ENCODE assay signal across 8 cellular contexts in the genomic region with DNA sequence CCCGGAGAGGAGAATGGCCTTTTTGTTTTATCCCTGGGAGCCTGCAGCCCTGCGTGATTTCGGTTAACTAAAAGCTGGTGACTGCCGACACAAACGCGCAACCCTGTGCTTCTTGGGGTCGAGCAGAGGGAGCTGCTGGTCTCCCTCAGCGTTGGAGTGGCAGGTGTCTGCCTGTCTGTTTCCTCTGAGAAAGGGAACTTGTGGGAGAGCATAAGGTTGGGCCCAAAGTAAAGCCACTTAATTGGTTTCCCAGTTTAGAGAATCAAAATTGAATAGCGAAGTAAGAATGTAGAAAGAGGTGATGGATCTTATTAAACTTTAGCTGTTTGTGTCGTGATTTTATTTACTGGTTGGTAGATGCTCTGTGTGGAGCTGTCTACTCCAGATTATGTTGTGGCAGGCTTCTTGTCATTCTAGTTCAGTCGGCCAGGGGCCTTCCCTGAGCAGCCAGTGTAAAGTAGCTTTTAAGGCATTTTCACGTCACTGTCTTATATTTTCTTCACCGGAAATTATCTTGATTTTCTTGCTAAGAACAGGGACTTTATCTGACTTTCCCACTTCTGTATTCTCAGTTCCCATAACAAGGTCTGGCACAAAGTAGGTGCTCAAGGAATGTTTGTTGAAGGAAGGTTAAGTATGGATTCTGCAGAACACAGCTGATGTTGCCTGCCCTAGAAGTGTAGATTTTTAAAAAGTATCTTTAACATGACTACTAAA. TPM values are rescaled to one million over a fixed set of nuclear protein-coding genes. Genes with fewer than 3 reads are reported as not detected.
DNase-seq lines count a peak whose midpoint lies in the region; ATAC-seq and TF ChIP-seq lines count a peak whose summit lies in the region.

No MANE protein-coding gene starts in this region.

- no peaks in the 10 kb centered on the region for H3K9me3 Mint-ChIP-seq in Calu3 (ENCODE audit: low read depth, unreplicated experiment)
- H3K9me3 Mint-ChIP-seq in central memory CD8-positive, alpha-beta T cell: no peaks in the 10 kb centered on the region
- H3K9me3 Mint-ChIP-seq in mesothelial cell of epicardium: no peaks in the 10 kb centered on the region

- H3K27ac Mint-ChIP-seq in Calu3 (ENCODE audit: unreplicated experiment) (peak overlapping the region; percentile 66), mesothelial cell of epicardium (peak overlapping the region; percentile 99)
- H3K27ac Mint-ChIP-seq in central memory CD8-positive, alpha-beta T cell (ENCODE audit: low read depth): peak overlapping the region; percentile 96

- H3K27me3 Mint-ChIP-seq in Calu3 (ENCODE audit: unreplicated experiment): no peaks in the 10 kb centered on the region
- no peaks in the 10 kb centered on the region for H3K27me3 Mint-ChIP-seq in central memory CD8-positive, alpha-beta T cell
- no peaks in the 10 kb centered on the region for H3K27me3 Mint-ChIP-seq in mesothelial cell of epicardium (ENCODE audit: low read depth)

- peaks cover 20% of the 10 kb centered on the region for H3K36me3 Mint-ChIP-seq in Calu3 (ENCODE audit: insufficient read depth, unreplicated experiment)
- peaks cover 43% of the 10 kb centered on the region for H3K36me3 Mint-ChIP-seq in central memory CD8-positive, alpha-beta T cell (ENCODE audit: insufficient read depth)
- peaks cover 19% of the 10 kb centered on the region for H3K36me3 Mint-ChIP-seq in mesothelial cell of epicardium

- TF ChIP-seq CTCF in Calu3 (IDR thresholded peaks at IDR 0.05; ENCODE audit: unreplicated experiment) (no peak), mesothelial cell of epicardium (IDR thresholded peaks at IDR 0.05; ENCODE audit: unreplicated experiment) (no peak)

- intact Hi-C loops in Calu3 (cut with micrococcal nuclease; ENCODE audit: unreplicated experiment) (loop anchor here (10.0 kb wide), 1 partner anchor 269 kb away; no protein-coding TSS in a partner anchor), sciatic nerve (cut with DNase I) (no loop called here)

- BruUV-seq in Calu3 (replicated peaks; lab: Mats Ljungman, UMichigan): no TSS peak

- H3K4me1 Mint-ChIP-seq in Calu3 (ENCODE audit: low read depth, unreplicated experiment) (no peaks in the 10 kb centered on the region), mesothelial cell of epicardium (peaks cover 20% of the 10 kb centered on the region)
- H3K4me1 Mint-ChIP-seq in central memory CD8-positive, alpha-beta T cell: peaks cover 27% of the 10 kb centered on the region

- H3K4me3 Mint-ChIP-seq in Calu3 (ENCODE audit: low read depth, unreplicated experiment) (peak overlapping the region; percentile 82), mesothelial cell of epicardium (peak overlapping the region; percentile 91)
- H3K4me3 Mint-ChIP-seq in central memory CD8-positive, alpha-beta T cell: peak overlapping the region; percentile 93

- ATAC-seq in GM21423 (IDR thresholded peaks at IDR 0.05; ENCODE audit: unreplicated experiment) (peak; percentile 5), sciatic nerve (no peak)
- peak; percentile 25 for ATAC-seq in central memory CD8-positive, alpha-beta T cell (replicated peaks; ENCODE audit: extremely low read depth, poor library complexity, severe bottlenecking)

- CTCF ChIA-PET in Calu3 (lab: Charles Lee): interaction anchor here (0.5 to 1.8 kb wide), 2 partner anchors 87 to 268 kb away, joined by 3 to 8 read pairs; no protein-coding TSS in a partner anchor

- DNase-seq in Calu3 (no peak), NAMALWA (ENCODE audit: low spot score) (peak; percentile 65), mesothelial cell of epicardium (ENCODE audit: low spot score in 2 of 2, unreplicated experiment in 2 of 2) (no peak), sciatic nerve (ENCODE audit: low spot score) (no peak)
- DNase-seq in central memory CD8-positive, alpha-beta T cell (ENCODE audit: low spot score in 2 of 2): no peak
- no peak for DNase-seq in stimulated activated CD4-positive, alpha-beta T cell treated with anti-CD3 and anti-CD28 coated beads, Interleukin-12 subunit alpha, Interleukin-12 subunit beta, amount 100 ng/mL, for 4 hours
- no peak for DNase-seq in stimulated activated CD4-positive, alpha-beta T cell treated with anti-CD3 and anti-CD28 coated beads, Interleukin-2, amount 100 ng/mL, for 24 hours

RNA-seq across cellular contexts. Expression of a gene that starts 0.7 kb away (rescaled TPM):
- 21.7 and 21.8 TPM in 2 replicates for total RNA-seq in Calu3 (2022)
- 26.1 to 30.1 TPM (median 28.3 TPM) in 3 replicates for total RNA-seq in mesothelial cell of epicardium
- total RNA-seq in sciatic nerve: 22.4 TPM

RNA-seq across cellular contexts. Expression of a gene that starts 20.4 kb away (rescaled TPM):
- total RNA-seq in Calu3 (2022) (not detected in 2 replicates), mesothelial cell of epicardium (0.29 TPM in 1 of 3 replicates, not detected in the others), sciatic nerve (not detected)
